Comparison of ENCODE assay signal across 25 cellular contexts in genomic region chr5:168055141-168055680, GRCh38.
"Had no signal": no experiment of that assay in that cellular context is flagged by ENCODE, and none has a peak within 500 bp of the region (broad histone marks: within the 10 kb centered on the region; RNA-seq: fewer than 3 reads in every experiment).

No MANE protein-coding gene starts in this region.

- H3K4me3 ChIP-seq: lower lobe of right lung, neural progenitor cell, psoas muscle, sigmoid colon, smooth muscle cell, tibial nerve, uterus had no signal

- H3K4me1 ChIP-seq: lower lobe of right lung, neural progenitor cell, parathyroid adenoma, psoas muscle, sigmoid colon, uterus had no signal

- H3K27ac ChIP-seq: lower lobe of right lung, neural progenitor cell, neutrophil, parathyroid adenoma, psoas muscle, sigmoid colon, uterus had no signal

- H3K9me3 ChIP-seq: lower lobe of right lung, neutrophil, psoas muscle, sigmoid colon, tibial nerve, uterus had no signal

- H3K27me3 ChIP-seq: neural progenitor cell, neutrophil, sigmoid colon, tibial nerve, uterus had no signal

- H3K36me3 ChIP-seq: lower lobe of right lung, neural progenitor cell, neutrophil, sigmoid colon, tibial nerve, uterus had no signal

- DNase-seq: hypothalamus; immature natural killer cell; kidney; lower lobe of right lung; mammary epithelial cell; mesenchymal stem cell; naive thymus-derived CD8-positive, alpha-beta T cell; nephron progenitor cell; occipital lobe; psoas muscle; sigmoid colon; stimulated activated CD4-positive, alpha-beta T cell treated with anti-CD3 and anti-CD28 coated beads, Interleukin-1b, Interleukin-23, amount 100 ng/mL, for 48 hours; stimulated activated CD4-positive, alpha-beta T cell treated with anti-CD3 and anti-CD28 coated beads, Interleukin-2, amount 100 ng/mL, for 48 hours; stimulated activated CD4-positive, alpha-beta T cell treated with anti-CD3 and anti-CD28 coated beads, Interleukin-4, amount 100 ng/mL, for 4 hours; stimulated activated CD8-positive, alpha-beta memory T cell treated with anti-CD3 and anti-CD28 coated beads, Interleukin-4, amount 100 ng/mL, for 48 hours; stimulated activated naive CD4-positive, alpha-beta T cell treated with Interleukin-2 at 50 U/mL for 16 hours; stimulated activated naive CD8-positive, alpha-beta T cell treated with anti-CD3 and anti-CD28 coated beads, Interleukin-15, amount 100 ng/mL, for 72 hours; substantia nigra; uterus had no signal

- ATAC-seq: lower lobe of right lung; naive thymus-derived CD8-positive, alpha-beta T cell; psoas muscle; stimulated activated memory B cell treated with anti-CD40 and anti-IgM and Interleukin-4, amounts not matched to agents 10 μg/mL and 1 μg/mL and 100 μg/mL, for 72 hours; stimulated activated naive CD8-positive, alpha-beta T cell treated with anti-CD3 and anti-CD28 coated beads, Interleukin-15, amount 100 ng/mL, for 72 hours had no signal
